26 cellular contexts compared by ENCODE assay signal in genomic region chrX:97984641-97985040, GRCh38.
DNase-seq lines count a peak whose midpoint lies in the region; ATAC-seq, FAIRE-seq and TF ChIP-seq lines count a peak whose summit lies in the region.
"Had no signal": no experiment of that assay in that cellular context is flagged by ENCODE, and none has a peak within 500 bp of the region (broad histone marks: within the 10 kb centered on the region; RNA-seq: fewer than 3 reads in every experiment).

No MANE protein-coding gene starts in this region.

- no peak overlapping the region for H3K56ac ChIP-seq in IMR-90 (ENCODE audit: extremely low read depth, insufficient read depth, low read length)

- no peak; the same call in 1 of the 2 replicates for ATAC-seq in IMR-90 (ENCODE audit: low read depth)
- ATAC-seq: left lobe of liver; mucosa of descending colon; stimulated activated memory B cell treated with anti-CD40 and anti-IgM and Interleukin-4, amounts not matched to agents 10 μg/mL and 1 μg/mL and 100 μg/mL, for 72 hours had no signal

- no peaks in the 10 kb centered on the region for H3K4me1 ChIP-seq in IMR-90 (ENCODE audit: control insufficient read depth, insufficient read depth, low read length)
- no peaks in the 10 kb centered on the region for H3K4me1 ChIP-seq in astrocyte (ENCODE audit: insufficient read depth, low read length)
- H3K4me1 ChIP-seq in iPS DF 6.9 (ENCODE audit: control insufficient read depth, insufficient read depth, low read length) = no peaks in the 10 kb centered on the region
- H3K4me1 ChIP-seq: adrenal gland, SJCRH30, testis had no signal

- no peak overlapping the region for H3K14ac ChIP-seq in IMR-90 (replicated peaks; ENCODE audit: low read depth, low read length)

- H2AK5ac ChIP-seq in IMR-90 (ENCODE audit: low read depth, low read length) = no peak overlapping the region

- H3K9ac ChIP-seq in IMR-90 (ENCODE audit: low read depth, low read length) = no peak overlapping the region
- no peak overlapping the region for H3K9ac ChIP-seq in astrocyte (ENCODE audit: low read length)
- H3K9ac ChIP-seq: GM23248 had no signal

- H3K18ac ChIP-seq in IMR-90 (ENCODE audit: low read depth, low read length) = no peak overlapping the region

- H4K91ac ChIP-seq in IMR-90 (ENCODE audit: insufficient read depth, low read depth, low read length) = no peak overlapping the region

- H4K20me1 ChIP-seq in IMR-90 (ENCODE audit: insufficient read depth, low read length) (no peaks in the 10 kb centered on the region), astrocyte (ENCODE audit: insufficient read depth, low read length) (no peaks in the 10 kb centered on the region)

- no peak overlapping the region for H2AK9ac ChIP-seq in IMR-90 (replicated peaks; ENCODE audit: low read depth, low read length, poor library complexity)

- no peaks in the 10 kb centered on the region for H3K9me1 ChIP-seq in IMR-90 (ENCODE audit: insufficient read depth, low read length)

- TF ChIP-seq RAD21 in IMR-90 (IDR thresholded peaks at IDR 0.05; ENCODE audit: low read length) = no peak

- H3K79me1 ChIP-seq in IMR-90 (ENCODE audit: low read depth in 1 of 2, low read length in 2 of 2) = no peaks in the 10 kb centered on the region

- H4K8ac ChIP-seq in IMR-90 (ENCODE audit: low read depth in 2 of 2, low read length in 2 of 2) = no peak overlapping the region

- TF ChIP-seq CTCF in IMR-90 (conservative IDR thresholded peaks at IDR 0.05; ENCODE audit: low read depth, low read length) = no peak
- no peak for TF ChIP-seq CTCF in astrocyte (IDR thresholded peaks at IDR 0.05; ENCODE audit: insufficient read depth, low read depth, low read length)

- no peaks in the 10 kb centered on the region for H3K9me3 ChIP-seq in IMR-90 (ENCODE audit: control insufficient read depth, insufficient read depth, low read length)
- no peaks in the 10 kb centered on the region for H3K9me3 ChIP-seq in astrocyte (ENCODE audit: insufficient read depth, low read depth, low read length)
- no peaks in the 10 kb centered on the region for H3K9me3 ChIP-seq in iPS DF 6.9 (ENCODE audit: control insufficient read depth, insufficient read depth, low read length)
- H3K9me3 ChIP-seq: adrenal gland, mucosa of descending colon, SJCRH30, testis had no signal

- no peak overlapping the region for H2BK5ac ChIP-seq in IMR-90 (ENCODE audit: low read depth, low read length, poor library complexity, severe bottlenecking)

- H2BK20ac ChIP-seq in IMR-90 (ENCODE audit: low read depth, low read length) = no peak overlapping the region

- CTCF ChIA-PET in IMR-90 (lab: Yijun Ruan, JAX) = no interaction called here

- H3K27ac ChIP-seq in IMR-90 (ENCODE audit: insufficient read depth, low read length) (no peak overlapping the region), astrocyte (ENCODE audit: low read depth, low read length) (no peak overlapping the region), iPS DF 6.9 (ENCODE audit: low read length) (no peak overlapping the region)
- H3K27ac ChIP-seq: adrenal gland, GM23248, SJCRH30, testis had no signal

- peak overlapping the region; percentile 31 for H3K4me3 Mint-ChIP-seq in astrocyte (ENCODE audit: unreplicated experiment)
- H3K4me3 Mint-ChIP-seq: stimulated activated memory B cell treated with anti-CD40 and anti-IgM and Interleukin-4, amounts not matched to agents 10 μg/mL and 1 μg/mL and 100 μg/mL, for 72 hours; T-helper 1 cell treated with Interleukin-12 subunit alpha and Interleukin-12 subunit beta and Interleukin-4 antibody, amounts not matched to agents 30 μg/mL and 1 μg/mL, for 36 hours had no signal

- H3K27me3 Mint-ChIP-seq in astrocyte (ENCODE audit: low read depth, unreplicated experiment) = no peaks in the 10 kb centered on the region
- H3K27me3 Mint-ChIP-seq: stimulated activated memory B cell treated with anti-CD40 and anti-IgM and Interleukin-4, amounts not matched to agents 10 μg/mL and 1 μg/mL and 100 μg/mL, for 72 hours had no signal

- no CpG with 5 or more reads among the region's 4 CpGs for WGBS in IMR-90 (ENCODE audit: extremely low coverage in 2 of 2, insufficient read length in 1 of 2), 2 experiments
- no CpG with 5 or more reads among the region's 4 CpGs for WGBS in iPS DF 6.9 (ENCODE audit: insufficient coverage, insufficient read length)

- BruUV-seq in IMR-90 (replicated peaks; lab: Mats Ljungman, UMichigan) = no TSS peak

- H2AFZ ChIP-seq in IMR-90 (replicated peaks; ENCODE audit: low read length, poor library complexity) = no peak overlapping the region
- no peak overlapping the region for H2AFZ ChIP-seq in astrocyte (ENCODE audit: low read depth, low read length)
- H2AFZ ChIP-seq: GM23248 had no signal

- in situ Hi-C loops in IMR-90 (cut with MboI; ENCODE audit: low sequenced_read_pairs) = no loop called here

- dilution Hi-C loops in IMR-90 (cut with HindIII; ENCODE audit: low sequenced_read_pairs, unreplicated experiment) = no loop called here

- peak overlapping the region; percentile 77 for H3K27ac Mint-ChIP-seq in astrocyte (ENCODE audit: unreplicated experiment)
- H3K27ac Mint-ChIP-seq: stimulated activated memory B cell treated with anti-CD40 and anti-IgM and Interleukin-4, amounts not matched to agents 10 μg/mL and 1 μg/mL and 100 μg/mL, for 72 hours; T-helper 1 cell treated with Interleukin-12 subunit alpha and Interleukin-12 subunit beta and Interleukin-4 antibody, amounts not matched to agents 30 μg/mL and 1 μg/mL, for 36 hours had no signal

- no peaks in the 10 kb centered on the region for H3K27me3 ChIP-seq in IMR-90 (ENCODE audit: control insufficient read depth, insufficient read depth, low read length)
- H3K27me3 ChIP-seq in astrocyte (ENCODE audit: insufficient read depth, low read length) = no peaks in the 10 kb centered on the region
- H3K27me3 ChIP-seq in iPS DF 6.9 (ENCODE audit: control insufficient read depth, insufficient read depth, low read length) = no peaks in the 10 kb centered on the region
- H3K27me3 ChIP-seq: SJCRH30, testis had no signal

- H3K4me3 ChIP-seq in IMR-90 (ENCODE audit: insufficient read depth, low read depth, low read length) = no peak overlapping the region
- no peak overlapping the region for H3K4me3 ChIP-seq in astrocyte (ENCODE audit: insufficient read depth, low read depth, low read length)
- H3K4me3 ChIP-seq in iPS DF 6.9 (ENCODE audit: low read length) = no peak overlapping the region
- H3K4me3 ChIP-seq: adrenal gland, GM23248, mucosa of descending colon, SJCRH30, testis had no signal

- H2BK120ac ChIP-seq in IMR-90 (ENCODE audit: low read depth, low read length) = no peak overlapping the region

- H2BK15ac ChIP-seq in IMR-90 (ENCODE audit: low read depth, low read length) = no peak overlapping the region

- peaks cover 8% of the 10 kb centered on the region for H3K4me1 Mint-ChIP-seq in astrocyte (ENCODE audit: low read depth, unreplicated experiment)
- H3K4me1 Mint-ChIP-seq: stimulated activated memory B cell treated with anti-CD40 and anti-IgM and Interleukin-4, amounts not matched to agents 10 μg/mL and 1 μg/mL and 100 μg/mL, for 72 hours had no signal

- no peak for TF ChIP-seq POLR2A in IMR-90 (IDR thresholded peaks at IDR 0.05; ENCODE audit: low read depth, low read length)

- no peaks in the 10 kb centered on the region for H3K36me3 Mint-ChIP-seq in astrocyte (ENCODE audit: low read depth, unreplicated experiment)
- H3K36me3 Mint-ChIP-seq: stimulated activated memory B cell treated with anti-CD40 and anti-IgM and Interleukin-4, amounts not matched to agents 10 μg/mL and 1 μg/mL and 100 μg/mL, for 72 hours had no signal

- H3K9me3 Mint-ChIP-seq in astrocyte (ENCODE audit: unreplicated experiment) = no peaks in the 10 kb centered on the region
- H3K9me3 Mint-ChIP-seq: stimulated activated memory B cell treated with anti-CD40 and anti-IgM and Interleukin-4, amounts not matched to agents 10 μg/mL and 1 μg/mL and 100 μg/mL, for 72 hours had no signal

- H3K36me3 ChIP-seq in IMR-90 (ENCODE audit: control insufficient read depth, insufficient read depth, low read length) (no peaks in the 10 kb centered on the region), astrocyte (ENCODE audit: insufficient read depth, low read length) (no peaks in the 10 kb centered on the region), iPS DF 6.9 (ENCODE audit: control insufficient read depth, insufficient read depth, low read length) (no peaks in the 10 kb centered on the region)
- H3K36me3 ChIP-seq: adrenal gland, SJCRH30 had no signal

- intact Hi-C loops in IMR-90 (cut with micrococcal nuclease) = no loop called here

- no peak overlapping the region for H3K23ac ChIP-seq in IMR-90 (ENCODE audit: low read depth, low read length)

- peak; percentile 84 for FAIRE-seq in astrocyte (lab: Jason Lieb, UNC)

- DNase-seq in EL (peak; percentile 1), IMR-90 (peak; percentile 22), astrocyte (ENCODE audit: low read depth) (peak; percentile 45), iPS DF 6.9 (ENCODE audit: low read depth, low spot score) (peak; percentile 16), HK-2 (ENCODE audit: unreplicated experiment) (no peak), NCI-H510A (lab: John Stamatoyannopoulos, UW) (no peak)
- no peak for DNase-seq in activated naive CD4-positive, alpha-beta T cell treated with anti-CD3 and anti-CD28 coated beads, Interleukin-2, amount 50 U/mL, for 16 hours
- DNase-seq in stimulated activated naive CD4-positive, alpha-beta T cell (lab: John Stamatoyannopoulos, UW) = no peak
- DNase-seq: activated effector memory CD4-positive, alpha-beta T cell treated with anti-CD3 and anti-CD28 coated beads, Interleukin-2, amount 50 U/mL, for 16 hours; adrenal gland; C1 segment of cervical spinal cord; caudate nucleus; dermis blood vessel endothelial cell; foreskin fibroblast; GM23248; hypothalamus; mucosa of descending colon; NCI-H1436; NCI-H2171; OCI-M1; SJCRH30; stimulated activated CD4-positive, alpha-beta T cell treated with anti-CD3 and anti-CD28 coated beads, Interleukin-1b, Interleukin-23, amount 100 ng/mL, for 48 hours; testis had no signal

- POLR2A ChIA-PET in IMR-90 (lab: Charles Lee; ENCODE audit: unreplicated experiment) = no interaction called here

- H3K79me2 ChIP-seq in astrocyte (ENCODE audit: insufficient read depth, low read length) = no peaks in the 10 kb centered on the region

- no peak overlapping the region for H3K4ac ChIP-seq in IMR-90 (ENCODE audit: low read depth, low read length)

- H3K4me2 ChIP-seq in IMR-90 (ENCODE audit: low read depth, low read length) (no peak overlapping the region), astrocyte (ENCODE audit: low read length) (peak overlapping the region; percentile 30)

- H4K5ac ChIP-seq in IMR-90 (ENCODE audit: low read depth, low read length) = no peak overlapping the region

TF ChIP-seq in IMR-90, 13 proteins besides CTCF, POLR2A, EP300 and RAD21 (continues in another document):
- TF ChIP-seq NFE2L2 (IDR thresholded peaks at IDR 0.05; ENCODE audit: low read depth, low read length) = no peak
- TF ChIP-seq RCOR1 (IDR thresholded peaks at IDR 0.05; ENCODE audit: insufficient replicate concordance, low read length) = no peak
- no peak for TF ChIP-seq MAFK (IDR thresholded peaks at IDR 0.05; ENCODE audit: low read depth, low read length)
- TF ChIP-seq BHLHE40 (IDR thresholded peaks at IDR 0.05; ENCODE audit: low read depth, low read length) = no peak
- no peak for TF ChIP-seq MXI1 (IDR thresholded peaks at IDR 0.05; ENCODE audit: borderline replicate concordance, low read depth, low read length)

Comparison
In these comparisons a context has a peak if more than half of its experiments do, and no peak if none do; other contexts are left out.
1. DNase-seq: peak in EL (single experiment), IMR-90 (single experiment), astrocyte (single experiment) and iPS DF 6.9 (single experiment); none in activated naive CD4-positive, alpha-beta T cell treated with anti-CD3 and anti-CD28 coated beads, Interleukin-2, amount 50 U/mL, for 16 hours (single experiment), stimulated activated naive CD4-positive, alpha-beta T cell (0 of 6), HK-2 (single experiment) and NCI-H510A (single experiment).